Comparison of ENCODE assay signal across 8 cellular contexts in genomic region chr17:44123356-44124117, GRCh38. TPM values are rescaled to one million over a fixed set of nuclear protein-coding genes. Genes with fewer than 3 reads are reported as not detected.
DNase-seq lines count a peak whose midpoint lies in the region; ATAC-seq lines count a peak whose summit lies in the region.

TSS of gene HDAC5 (minus strand) at chr17:44123641. CDS start at chr17:44117515, 6,126 bp downstream.

- H3K9me3 Mint-ChIP-seq in memory B cell: no peaks in the 10 kb centered on the region

- peak within 1 kb of the TSS; percentile 96 for H3K27ac Mint-ChIP-seq in memory B cell

- CTCF ChIA-PET in activated CD8-positive, alpha-beta memory T cell treated with anti-CD3 and anti-CD28 coated beads for 36 hours (lab: Charles Lee): interaction anchor here (0.5 to 1.6 kb wide), 15 partner anchors 8 to 434 kb away, joined by 3 to 9 read pairs (median 3); partner anchors contain the start of genes FZD2, HROB, TMEM101 and TMUB2

- H3K27me3 Mint-ChIP-seq in memory B cell: no peaks in the 10 kb centered on the region

- DNase-seq in COR-L47 (lab: John Stamatoyannopoulos, UW): peak; percentile 90
- peak; percentile 88 for DNase-seq in HT1080 (ENCODE audit: low read depth)
- DNase-seq in NK-92 treated with Interleukin-12 subunit alpha and Interleukin-12 subunit beta, amount 100 ng/mL, for 24 hours (lab: John Stamatoyannopoulos, UW): peak; percentile 94
- DNase-seq in effector CD8-positive, alpha-beta T cell (lab: John Stamatoyannopoulos, UW): peak; percentile 94
- DNase-seq in memory B cell (ENCODE audit: low spot score in 2 of 2): peak; percentile 91 to 92
- DNase-seq in stimulated activated CD8-positive, alpha-beta memory T cell treated with anti-CD3 and anti-CD28 coated beads, Interleukin-12 subunit alpha, Interleukin-12 subunit beta, amount 100 ng/mL, for 1 hour (ENCODE audit: low read depth): peak; percentile 93

- H3K4me3 Mint-ChIP-seq in memory B cell: peak within 1 kb of the TSS; percentile 97

- peaks cover 31% of the 10 kb centered on the region for H3K4me1 Mint-ChIP-seq in memory B cell

- ATAC-seq in GM21360 (IDR thresholded peaks at IDR 0.05; ENCODE audit: unreplicated experiment) (peak; percentile 81), memory B cell (ENCODE audit: low read depth) (peak; percentile 92)

- H3K36me3 Mint-ChIP-seq in memory B cell: peaks cover 2% of the 10 kb centered on the region

- POLR2A ChIA-PET in activated CD8-positive, alpha-beta memory T cell treated with anti-CD3 and anti-CD28 coated beads for 36 hours (lab: Charles Lee): interaction anchor here (0.6 to 1.7 kb wide), 8 partner anchors 15 to 763 kb away, joined by 3 to 7 read pairs (median 4); partner anchors contain the start of genes HROB, LSM12 and TMUB2

RNA-seq across cellular contexts. Expression of gene HDAC5, which starts in this region (rescaled TPM):
- 27.8 and 30.0 TPM in 2 replicates for total RNA-seq in HT1080 (2014; rRNA removed; shearing (Covaris generic))
- 14.5 and 26.8 TPM in 2 replicates for polyA plus RNA-seq in HT1080 (2015; cell fraction: cytosol; rRNA removed)
- polyA plus RNA-seq in HT1080 (2015; cell fraction: nucleus; rRNA removed): 22.6 and 23.8 TPM in 2 replicates
- total RNA-seq in activated CD8-positive, alpha-beta memory T cell treated with anti-CD3 and anti-CD28 coated beads for 36 hours: 10 to 100 TPM; 18.9 to 20.7 TPM

Comparison
In these comparisons a context has a peak if more than half of its experiments do, and no peak if none do; other contexts are left out.
1. Peak in every context shown above with its lines: DNase-seq and ATAC-seq.